ENCODE assay signal across 16 cellular contexts in genomic region chr18:9756566-9757470, GRCh38.
"Had no signal": no experiment of that assay in that cellular context is flagged by ENCODE, and none has a peak within 500 bp of the region (broad histone marks: within the 10 kb centered on the region; RNA-seq: fewer than 3 reads in every experiment).

No MANE protein-coding gene starts in this region.

- H3K27ac Mint-ChIP-seq: activated naive CD4-positive, alpha-beta T cell treated with anti-CD3 and anti-CD28 coated beads, Interleukin-2, amount 50 U/mL, for 24 hours; stimulated activated memory B cell treated with anti-CD40 and anti-IgM and Interleukin-4, amounts not matched to agents 10 μg/mL and 1 μg/mL and 100 μg/mL, for 72 hours had no signal

- H3K36me3 ChIP-seq: esophagus squamous epithelium, left lung, ovary had no signal

- H3K36me3 Mint-ChIP-seq: activated naive CD4-positive, alpha-beta T cell treated with anti-CD3 and anti-CD28 coated beads, Interleukin-2, amount 50 U/mL, for 24 hours; type B pancreatic cell had no signal

- H3K27me3 ChIP-seq: esophagus squamous epithelium, left lung, ovary had no signal

- H3K4me3 Mint-ChIP-seq: activated naive CD4-positive, alpha-beta T cell treated with anti-CD3 and anti-CD28 coated beads, Interleukin-2, amount 50 U/mL, for 24 hours; nephron; stimulated activated memory B cell treated with anti-CD40 and anti-IgM and Interleukin-4, amounts not matched to agents 10 μg/mL and 1 μg/mL and 100 μg/mL, for 72 hours; type B pancreatic cell had no signal

- H3K27me3 Mint-ChIP-seq: stimulated activated memory B cell treated with anti-CD40 and anti-IgM and Interleukin-4, amounts not matched to agents 10 μg/mL and 1 μg/mL and 100 μg/mL, for 72 hours had no signal

- H3K9me3 ChIP-seq: esophagus squamous epithelium, left lung, ovary had no signal

- H3K4me1 Mint-ChIP-seq: activated naive CD4-positive, alpha-beta T cell treated with anti-CD3 and anti-CD28 coated beads, Interleukin-2, amount 50 U/mL, for 24 hours had no signal

- H3K9me3 Mint-ChIP-seq: activated naive CD4-positive, alpha-beta T cell treated with anti-CD3 and anti-CD28 coated beads, Interleukin-2, amount 50 U/mL, for 24 hours; nephron; stimulated activated memory B cell treated with anti-CD40 and anti-IgM and Interleukin-4, amounts not matched to agents 10 μg/mL and 1 μg/mL and 100 μg/mL, for 72 hours; type B pancreatic cell had no signal

- H3K27ac ChIP-seq: ovary had no signal

- H3K4me3 ChIP-seq: esophagus squamous epithelium, left lung, ovary, skin epidermis had no signal

- DNase-seq: activated CD4-positive, alpha-beta T cell treated with anti-CD3 and anti-CD28 coated beads, Interleukin-2, amount 50 U/mL, for 4 hours; activated CD4-positive, CD25-positive, alpha-beta regulatory T cell; activated T-cell treated with anti-CD3 and anti-CD28 coated beads, Interleukin-2, amount 50 U/mL, for 1 hour; amygdala; cerebellar nuclear complex; esophagus squamous epithelium; foreskin melanocyte; head of caudate nucleus; left lung; ovary; T-helper 2 cell had no signal
